In genomic region chr7:155804431-155804831, GRCh38 we compare ENCODE assay signal across 9 cellular contexts. TPM values are rescaled to one million over a fixed set of nuclear protein-coding genes. Genes with fewer than 3 reads are reported as not detected.
DNase-seq lines count a peak whose midpoint lies in the region; ATAC-seq, FAIRE-seq and TF ChIP-seq lines count a peak whose summit lies in the region.
"Had no signal": no experiment of that assay in that cellular context is flagged by ENCODE, and none has a peak within 500 bp of the region (broad histone marks: within the 10 kb centered on the region; RNA-seq: fewer than 3 reads in every experiment).

No MANE protein-coding gene starts in this region.

- no peak for TF ChIP-seq POLR2A in A549 (IDR thresholded peaks at IDR 0.05; ENCODE audit: low read length)
- no peak for TF ChIP-seq POLR2A in uterus (IDR thresholded peaks at IDR 0.05)

- no peak overlapping the region for H4K8ac ChIP-seq in mesendoderm (ENCODE audit: low read depth, low read length)

- no peak for DNase-seq in A549 (ENCODE audit: low read depth in 1 of 2, low spot score in 1 of 2)
- no peak for DNase-seq in activated T-helper 2 cell treated with anti-CD3 and anti-CD28 coated beads, Interferon-gamma antibody, Interleukin-2, Interleukin-4, amounts not matched to agents 10 μg/mL and 5 μg/mL and 100 μg/mL, durations not matched to agents 14 hours and 24 hours and 36 hours (ENCODE audit: low spot score)
- DNase-seq in mesendoderm: peak; percentile 90
- DNase-seq in G401 (ENCODE audit: low spot score): no peak
- no peak for DNase-seq in uterus
- DNase-seq in kidney glomerular epithelial cell (lab: John Stamatoyannopoulos, UW): no peak
- DNase-seq in NK-92 treated with Interleukin-12 subunit alpha and Interleukin-12 subunit beta, amount 100 ng/mL, for 24 hours (lab: John Stamatoyannopoulos, UW): no peak
- DNase-seq: NCI-H524 treated with DMSO at 0.1 percent for 48 hours had no signal

- TF ChIP-seq RAD21 in A549 (conservative IDR thresholded peaks at IDR 0.05 in 1 of 2, IDR thresholded peaks at IDR 0.05 in 1 of 2): no peak

- 54% methylated on average over 17 of the region's 17 CpGs for WGBS in A549 (ENCODE audit: missing lambda C conversion rate)
- no CpG with 5 or more reads among the region's 17 CpGs for WGBS in mesendoderm (ENCODE audit: extremely low coverage, insufficient coverage, low lambda C conversion rate)

- no peak overlapping the region for H3K23ac ChIP-seq in mesendoderm (ENCODE audit: low read length)

- H3K27ac ChIP-seq in A549 (peak overlapping the region; percentile 80 to 85), DOHH2 (ENCODE audit: low read depth, low read length) (no peak overlapping the region), mesendoderm (ENCODE audit: low read depth, low read length) (peak overlapping the region; percentile 71), uterus (no peak overlapping the region)

- H3K79me2 ChIP-seq in DOHH2 (ENCODE audit: control insufficient read depth, low read length) (no peaks in the 10 kb centered on the region), mesendoderm (ENCODE audit: control insufficient read depth, insufficient read depth, low read length) (no peaks in the 10 kb centered on the region)

- no peak overlapping the region for H2AK5ac ChIP-seq in mesendoderm (ENCODE audit: low read length)

- H3K4me2 ChIP-seq in A549 (peak overlapping the region; percentile 95), DOHH2 (ENCODE audit: low read length) (peak overlapping the region; percentile 62), mesendoderm (ENCODE audit: low read length) (peak overlapping the region; percentile 7)

- no peaks in the 10 kb centered on the region for H3K9me3 Mint-ChIP-seq in activated T-helper 2 cell treated with anti-CD3 and anti-CD28 coated beads, Interferon-gamma antibody, Interleukin-2, Interleukin-4, amounts not matched to agents 10 μg/mL and 5 μg/mL and 100 μg/mL, durations not matched to agents 14 hours and 24 hours and 36 hours

- H3K4me3 ChIP-seq in A549 (peak overlapping the region; percentile 51), DOHH2 (ENCODE audit: low read length) (peak overlapping the region; percentile 44), mesendoderm (ENCODE audit: low read length) (no peak overlapping the region), uterus (no peak overlapping the region)

- H4K20me1 ChIP-seq in DOHH2 (ENCODE audit: control insufficient read depth, insufficient read depth, low read depth, low read length): 0 out of 2 replicates have a peak, but pooled peaks cover 3% of the 10 kb centered on the region

- peaks cover 7% of the 10 kb centered on the region; the same call in 1 of the 2 replicates for H3F3A ChIP-seq in DOHH2 (ENCODE audit: control insufficient read depth, insufficient read depth)

- H3K56ac ChIP-seq in mesendoderm (ENCODE audit: low read length): peak overlapping the region; percentile 12

- TF ChIP-seq CTCF in A549 (IDR thresholded peaks at IDR 0.05) (no peak), DOHH2 (IDR thresholded peaks at IDR 0.05; ENCODE audit: low read depth, low read length, poor library complexity, severe bottlenecking) (no peak), uterus (IDR thresholded peaks at IDR 0.05) (no peak)

- peak overlapping the region; percentile 42 for H3K4me3 Mint-ChIP-seq in activated T-helper 2 cell treated with anti-CD3 and anti-CD28 coated beads, Interferon-gamma antibody, Interleukin-2, Interleukin-4, amounts not matched to agents 10 μg/mL and 5 μg/mL and 100 μg/mL, durations not matched to agents 14 hours and 24 hours and 36 hours (ENCODE audit: low read depth)

- no peak for TF ChIP-seq EP300 in A549 (IDR thresholded peaks at IDR 0.05)

- H3K9me3 ChIP-seq in A549: no peaks in the 10 kb centered on the region
- H3K9me3 ChIP-seq in DOHH2 (ENCODE audit: control insufficient read depth, insufficient read depth, low read length): no peaks in the 10 kb centered on the region
- H3K9me3 ChIP-seq in uterus: no peaks in the 10 kb centered on the region

- H2BK5ac ChIP-seq in mesendoderm (ENCODE audit: low read length): no peak overlapping the region

- no peak for ATAC-seq in A549

- H3K79me1 ChIP-seq in mesendoderm (ENCODE audit: low read length): no peaks in the 10 kb centered on the region

- CTCF ChIA-PET in A549 (lab: Yijun Ruan, JAX): interaction anchor here (0.8 to 7.9 kb wide), 19 partner anchors 10 to 1012 kb away, joined by 3 to 67 read pairs (median 5); no protein-coding TSS in a partner anchor

- no peak overlapping the region for H3K9ac ChIP-seq in mesendoderm (ENCODE audit: low read length)

- H3K27me3 ChIP-seq in DOHH2 (ENCODE audit: control insufficient read depth, low read length) (peaks cover 69% of the 10 kb centered on the region), mesendoderm (ENCODE audit: insufficient read depth, low read length, poor library complexity) (peaks cover 23% of the 10 kb centered on the region), uterus (peaks cover 0 to 39% of the 10 kb centered on the region in 2 donors)

- peaks cover 16% of the 10 kb centered on the region for H3K4me1 Mint-ChIP-seq in activated T-helper 2 cell treated with anti-CD3 and anti-CD28 coated beads, Interferon-gamma antibody, Interleukin-2, Interleukin-4, amounts not matched to agents 10 μg/mL and 5 μg/mL and 100 μg/mL, durations not matched to agents 14 hours and 24 hours and 36 hours (ENCODE audit: low read depth)

- H3K27ac Mint-ChIP-seq in activated T-helper 2 cell treated with anti-CD3 and anti-CD28 coated beads, Interferon-gamma antibody, Interleukin-2, Interleukin-4, amounts not matched to agents 10 μg/mL and 5 μg/mL and 100 μg/mL, durations not matched to agents 14 hours and 24 hours and 36 hours: no peak overlapping the region

- H4K5ac ChIP-seq in mesendoderm (ENCODE audit: low read length): no peak overlapping the region

- POLR2A ChIA-PET in A549 (lab: Yijun Ruan, JAX): no interaction called here

- H3K18ac ChIP-seq in mesendoderm (ENCODE audit: low read length): no peak overlapping the region

- no peak overlapping the region for H2BK120ac ChIP-seq in mesendoderm (ENCODE audit: low read depth, low read length)

- no peaks in the 10 kb centered on the region for H3K9me2 ChIP-seq in DOHH2 (replicated peaks; ENCODE audit: control insufficient read depth, low read length)

- H3K36me3 Mint-ChIP-seq in activated T-helper 2 cell treated with anti-CD3 and anti-CD28 coated beads, Interferon-gamma antibody, Interleukin-2, Interleukin-4, amounts not matched to agents 10 μg/mL and 5 μg/mL and 100 μg/mL, durations not matched to agents 14 hours and 24 hours and 36 hours (ENCODE audit: low read depth): no peaks in the 10 kb centered on the region

- H3K4me1 ChIP-seq in A549 (peaks cover 25% of the 10 kb centered on the region), DOHH2 (ENCODE audit: control insufficient read depth, low read length) (peaks cover 20% of the 10 kb centered on the region), mesendoderm (ENCODE audit: control insufficient read depth, low read depth, low read length) (peaks cover 8% of the 10 kb centered on the region), uterus (peaks cover 0 to 40% of the 10 kb centered on the region in 2 donors)

- H3K4ac ChIP-seq in mesendoderm (ENCODE audit: low read depth, low read length): no peak overlapping the region

- in situ Hi-C loops in G401 (cut with HindIII; ENCODE audit: low sequenced_read_pairs): no loop called here

- H3K36me3 ChIP-seq in DOHH2 (ENCODE audit: control insufficient read depth, low read length) (no peaks in the 10 kb centered on the region), mesendoderm (ENCODE audit: control insufficient read depth, insufficient read depth, low read length) (no peaks in the 10 kb centered on the region), uterus (no peaks in the 10 kb centered on the region)

- no peak for FAIRE-seq in A549 (lab: Jason Lieb, UNC)

- intact Hi-C loops in activated T-helper 2 cell treated with anti-CD3 and anti-CD28 coated beads, Interferon-gamma antibody, Interleukin-2, Interleukin-4, amounts not matched to agents 10 μg/mL and 5 μg/mL and 100 μg/mL, durations not matched to agents 14 hours and 24 hours and 36 hours (cut with micrococcal nuclease): loop anchor here (2.0 kb wide), 5 partner anchors 294 to 1204 kb away; partner anchors contain the start of gene RNF32
- intact Hi-C loops in uterus (cut with DNase I; ENCODE audit: low total_unique reads): no loop called here

- peaks cover 66% of the 10 kb centered on the region for H3K27me3 Mint-ChIP-seq in activated T-helper 2 cell treated with anti-CD3 and anti-CD28 coated beads, Interferon-gamma antibody, Interleukin-2, Interleukin-4, amounts not matched to agents 10 μg/mL and 5 μg/mL and 100 μg/mL, durations not matched to agents 14 hours and 24 hours and 36 hours (ENCODE audit: low read depth)

- H2BK15ac ChIP-seq in mesendoderm (replicated peaks; ENCODE audit: low read depth): no peak overlapping the region

TF ChIP-seq in A549, 52 proteins besides CTCF, POLR2A, EP300 and RAD21 (continues in another document):
- TF ChIP-seq NPAS2 (CRISPR knock-in tag; IDR thresholded peaks at IDR 0.05; ENCODE audit: borderline replicate concordance) (no peak), KDM5A (IDR thresholded peaks at IDR 0.05) (no peak)

RNA-seq across cellular contexts. Expression of gene SHH, which starts 7.8 kb away (rescaled TPM):
- 0.78 and 0.84 TPM in 2 replicates for polyA plus RNA-seq in A549 (2011; rRNA removed)
- polyA plus RNA-seq in A549 (2012; cell fraction: cytosol; rRNA removed): 0.41 and 0.52 TPM in 2 replicates
- 0.49 and 0.78 TPM in 2 replicates for polyA plus RNA-seq in A549 (2012; cell fraction: nucleus; rRNA removed)
- polyA plus RNA-seq in A549 (2017; fragmentation: RNase III; extraction: RNeasy Plus Mini Kit Qiagen cat#74134 plus additional on column Dnase treatment): 0.79 to 1.2 TPM (median 1.2 TPM) in 3 replicates
- polyA minus RNA-seq in A549 (2011; rRNA and poly(A)+ RNA removed): 0.50 and 1.6 TPM in 2 replicates
- 0.07 and 0.14 TPM in 2 replicates for total RNA-seq in activated T-helper 2 cell treated with anti-CD3 and anti-CD28 coated beads, Interferon-gamma antibody, Interleukin-2, Interleukin-4, amounts not matched to agents 10 μg/mL and 5 μg/mL and 100 μg/mL, durations not matched to agents 14 hours and 24 hours and 36 hours
- 0.32 TPM for polyA plus RNA-seq in mesendoderm (2013, experiment 1 of 2)
- polyA plus RNA-seq in mesendoderm (2013, experiment 2 of 2): 0.28 TPM
- total RNA-seq in G401 (2014; rRNA removed; shearing (Covaris generic)): not detected in 2 replicates
- under 1 TPM in 1 of 4 donors, not detected in 3; 0.62 TPM for total RNA-seq in uterus

Comparison
In these comparisons a context has a peak if more than half of its experiments do, and no peak if none do; other contexts are left out.
1. H3K27ac ChIP-seq: peak in A549 (2 of 2) and mesendoderm (single experiment); none in DOHH2 (single experiment) and uterus (0 of 2).
2. H3K4me2 ChIP-seq: peak in every context shown above with its lines; median percentile 95 in A549; 62 in DOHH2; 7 in mesendoderm.
3. H3K4me3 ChIP-seq: peak in A549 (single experiment) and DOHH2 (single experiment); none in mesendoderm (single experiment) and uterus (0 of 2).